ENCODE assay signal across 8 cellular contexts in the genomic region with DNA sequence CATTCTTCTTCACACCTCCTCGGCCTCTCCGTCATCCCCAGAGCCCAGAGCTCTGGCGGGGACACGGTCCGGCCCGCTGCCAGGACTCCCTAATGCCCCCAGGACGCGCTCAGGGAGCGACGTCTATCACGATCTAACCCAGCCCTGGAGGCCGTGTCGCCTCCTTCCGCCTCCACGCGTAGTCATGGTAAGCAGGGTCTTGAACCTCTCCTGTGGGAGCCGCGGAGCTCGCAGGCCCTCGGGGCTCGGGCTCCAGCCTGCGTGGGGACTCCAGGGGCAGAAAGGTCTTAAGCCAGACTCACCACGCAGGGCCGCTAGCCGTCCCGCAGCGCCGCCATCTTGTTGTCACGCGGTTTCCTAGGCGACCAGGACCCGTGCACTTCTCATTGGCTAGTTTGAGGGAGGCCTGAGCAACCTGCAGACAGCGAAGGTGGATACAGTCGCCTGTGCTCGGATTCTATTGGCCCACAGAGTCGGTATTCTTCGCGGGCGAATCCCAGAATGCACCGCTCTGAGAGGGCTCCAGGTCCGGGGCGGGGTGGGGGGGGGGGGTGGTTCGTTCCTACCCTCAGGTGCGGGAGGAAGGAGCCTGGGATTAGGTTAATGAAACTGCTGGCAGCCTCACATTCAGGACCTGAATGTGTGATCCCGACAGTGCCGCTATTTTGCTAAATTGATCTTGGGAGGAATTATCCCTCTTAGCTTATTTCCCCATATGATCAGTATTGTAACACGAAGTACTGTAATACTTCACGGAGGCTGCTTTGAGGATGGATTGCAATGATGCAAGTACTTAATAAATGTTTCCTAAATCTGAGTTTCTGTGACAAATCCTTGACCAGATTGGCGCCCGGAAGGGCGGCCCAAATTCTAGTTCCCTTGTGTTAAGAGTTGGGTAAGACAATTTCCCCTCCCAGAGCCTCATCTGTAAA. TPM values are rescaled to one million over a fixed set of nuclear protein-coding genes. Genes with fewer than 3 reads are reported as not detected.
DNase-seq lines count a peak whose midpoint lies in the region; ATAC-seq and TF ChIP-seq lines count a peak whose summit lies in the region.

A gene with protein sequence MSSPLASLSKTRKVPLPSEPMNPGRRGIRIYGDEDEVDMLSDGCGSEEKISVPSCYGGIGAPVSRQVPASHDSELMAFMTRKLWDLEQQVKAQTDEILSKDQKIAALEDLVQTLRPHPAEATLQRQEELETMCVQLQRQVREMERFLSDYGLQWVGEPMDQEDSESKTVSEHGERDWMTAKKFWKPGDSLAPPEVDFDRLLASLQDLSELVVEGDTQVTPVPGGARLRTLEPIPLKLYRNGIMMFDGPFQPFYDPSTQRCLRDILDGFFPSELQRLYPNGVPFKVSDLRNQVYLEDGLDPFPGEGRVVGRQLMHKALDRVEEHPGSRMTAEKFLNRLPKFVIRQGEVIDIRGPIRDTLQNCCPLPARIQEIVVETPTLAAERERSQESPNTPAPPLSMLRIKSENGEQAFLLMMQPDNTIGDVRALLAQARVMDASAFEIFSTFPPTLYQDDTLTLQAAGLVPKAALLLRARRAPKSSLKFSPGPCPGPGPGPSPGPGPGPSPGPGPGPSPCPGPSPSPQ (minus strand): TSS at position 347 of the 932 bp plus-strand sequence. CDS start 3,753 bp downstream, outside the sequence.

- TF ChIP-seq POLR2A in GM18951 (IDR thresholded peaks at IDR 0.05; ENCODE audit: extremely low read depth, insufficient read depth, insufficient read length) = peak; percentile 49

- CTCF ChIA-PET in mammary epithelial cell (lab: Charles Lee; ENCODE audit: low non-redundant PET) = no interaction called here

- intact Hi-C loops in mammary epithelial cell (cut with micrococcal nuclease) = loop anchor here (1.0 kb wide), 1 partner anchor 31 kb away; no protein-coding TSS in a partner anchor

- H3K9ac ChIP-seq in mammary epithelial cell (ENCODE audit: insufficient read depth, low read length) = peak within 1 kb of the TSS; percentile 93

- no peaks in the 10 kb centered on the region for H3K9me3 ChIP-seq in WERI-Rb-1 (ENCODE audit: severe bottlenecking)
- no peaks in the 10 kb centered on the region for H3K9me3 ChIP-seq in mammary epithelial cell (replicated peaks; ENCODE audit: insufficient read depth, low read length)

- H3K27ac ChIP-seq in WERI-Rb-1 = peak within 1 kb of the TSS; percentile 84
- H3K27ac ChIP-seq in mammary epithelial cell (ENCODE audit: insufficient read depth, low read depth, low read length) = peak within 1 kb of the TSS; percentile 93

- H4K20me1 ChIP-seq in mammary epithelial cell (ENCODE audit: insufficient read depth, low read length) = no peaks in the 10 kb centered on the region

- peak within 1 kb of the TSS; percentile 95 to 98 (median 98) for H3K4me3 Mint-ChIP-seq in immature natural killer cell

- DNase-seq in AG08396 (ENCODE audit: low spot score) (peak; percentile 94), NCI-H2227 treated with DMSO at 0.1 percent for 48 hours (lab: John Stamatoyannopoulos, UW) (peak; percentile 98), WERI-Rb-1 (peak; percentile 97), mammary epithelial cell (peak; percentile 93), immature natural killer cell (peak; percentile 90 to 91 (median 91)), smooth muscle cell of the brain vasculature (ENCODE audit: low read depth, low spot score) (peak; percentile 81)

- dilution Hi-C loops in mammary epithelial cell (cut with HindIII; ENCODE audit: low sequenced_read_pairs) = no loop called here

- peaks cover 13 to 26% of the 10 kb centered on the region in 2 donors for H3K4me1 Mint-ChIP-seq in immature natural killer cell

- H3K4me3 ChIP-seq in WERI-Rb-1 (ENCODE audit: low read depth, low read length) (peak within 1 kb of the TSS; percentile 99), mammary epithelial cell (replicated peaks in 1 of 3; ENCODE audit: insufficient read depth in 1 of 3, low read depth in 2 of 3, low read length in 3 of 3) (peak within 1 kb of the TSS; percentile 81 to 91 (median 86))

- H3K36me3 Mint-ChIP-seq in immature natural killer cell = no peaks in the 10 kb centered on the region

- peaks cover 22% of the 10 kb centered on the region for H3K4me1 ChIP-seq in mammary epithelial cell (ENCODE audit: insufficient read depth, low read length)

- BruUV-seq in mammary epithelial cell (replicated peaks; lab: Mats Ljungman, UMichigan) = no TSS peak

- peak within 1 kb of the TSS; percentile 99 for H2AFZ ChIP-seq in mammary epithelial cell (ENCODE audit: low read depth, low read length)

- TF ChIP-seq CTCF in WERI-Rb-1 (IDR thresholded peaks at IDR 0.05; ENCODE audit: low read depth, low read length) (no peak), mammary epithelial cell (conservative IDR thresholded peaks at IDR 0.05 in 1 of 2, IDR thresholded peaks at IDR 0.05 in 1 of 2; ENCODE audit: extremely low read depth in 1 of 2, insufficient read depth in 1 of 2, low read depth in 1 of 2, low read length in 2 of 2) (no peak)

- in situ Hi-C loops in GM18951 (cut with MboI; ENCODE audit: low sequenced_read_pairs, unreplicated experiment) = no loop called here
- in situ Hi-C loops in mammary epithelial cell (cut with MboI; ENCODE audit: low sequenced_read_pairs in 2 of 2) = no loop called here

- peaks cover 6% of the 10 kb centered on the region for H3K79me2 ChIP-seq in mammary epithelial cell (ENCODE audit: insufficient read depth, low read length)

- peaks cover 2 to 5% (median 5%) of the 10 kb centered on the region in 3 donors for H3K27me3 Mint-ChIP-seq in immature natural killer cell (ENCODE audit: low read depth in 3 of 3)

- H3K27ac Mint-ChIP-seq in immature natural killer cell = peak within 1 kb of the TSS; percentile 85 to 95 (median 94)

- 2% methylated on average over 35 of the region's 51 CpGs for WGBS in mammary epithelial cell (ENCODE audit: low coverage, missing lambda C conversion rate)

- H3K4me2 ChIP-seq in mammary epithelial cell (ENCODE audit: insufficient read depth, low read depth, low read length) = peak within 1 kb of the TSS; percentile 92

- no peaks in the 10 kb centered on the region for H3K27me3 ChIP-seq in WERI-Rb-1 (ENCODE audit: insufficient read depth, low read depth, severe bottlenecking)
- H3K27me3 ChIP-seq in mammary epithelial cell (ENCODE audit: insufficient read depth, low read length) = no peaks in the 10 kb centered on the region

- H3K36me3 ChIP-seq in WERI-Rb-1 = no peaks in the 10 kb centered on the region
- no peaks in the 10 kb centered on the region for H3K36me3 ChIP-seq in mammary epithelial cell (ENCODE audit: insufficient read depth, low read length)

- peak; percentile 99 for ATAC-seq in HG03175 (IDR thresholded peaks at IDR 0.05; ENCODE audit: unreplicated experiment)

- H3K9me3 Mint-ChIP-seq in immature natural killer cell = no peaks in the 10 kb centered on the region

RNA-seq across cellular contexts. Expression of the gene that starts here (rescaled TPM):
- total RNA-seq in mammary epithelial cell = 10 to 100 TPM in 1 of 2 donors, 1 to 10 TPM in 1; 6.2 to 12.9 TPM
- polyA plus RNA-seq in mammary epithelial cell (8.5 TPM), immature natural killer cell (1 to 10 TPM; 5.7 to 8.8 (median 8.3) TPM)
- polyA minus RNA-seq in mammary epithelial cell = 4.5 TPM

Comparison
In these comparisons a context has a peak if more than half of its experiments do, and no peak if none do; other contexts are left out.
1. Peak in every context shown above with its lines: DNase-seq, ATAC-seq, H3K4me3 ChIP-seq and H3K27ac ChIP-seq.